In genomic region chr19:13621413-13621812, GRCh38 we compare ENCODE assay signal across 9 cellular contexts.
DNase-seq lines count a peak whose midpoint lies in the region; ATAC-seq lines count a peak whose summit lies in the region.
"Had no signal": no experiment of that assay in that cellular context is flagged by ENCODE, and none has a peak within 500 bp of the region (broad histone marks: within the 10 kb centered on the region; RNA-seq: fewer than 3 reads in every experiment).

No MANE protein-coding gene starts in this region.

- DNase-seq in EH (ENCODE audit: low read depth) = peak; percentile 99
- peak; percentile 88 for DNase-seq in NCI-H226
- peak; percentile 93 for DNase-seq in astrocyte of the hippocampus (ENCODE audit: low read depth, low spot score)
- DNase-seq in renal cortical epithelial cell (ENCODE audit: low read depth) = peak; percentile 96
- no peak for DNase-seq in NCI-H2081 treated with DMSO at 0.1 percent for 48 hours (lab: John Stamatoyannopoulos, UW)
- DNase-seq: retina had no signal

- ATAC-seq in GM21529 (IDR thresholded peaks at IDR 0.05; ENCODE audit: unreplicated experiment) = no peak
- ATAC-seq in HG03460 (IDR thresholded peaks at IDR 0.05; ENCODE audit: unreplicated experiment) = no peak
- ATAC-seq in HG03432 (IDR thresholded peaks at IDR 0.05; ENCODE audit: unreplicated experiment) = no peak
